In genomic region chr17:79615926-79616325, GRCh38 we compare ENCODE assay signal across 22 cellular contexts. TPM values are rescaled to one million over a fixed set of nuclear protein-coding genes. Genes with fewer than 3 reads are reported as not detected.
DNase-seq lines count a peak whose midpoint lies in the region; ATAC-seq, FAIRE-seq and TF ChIP-seq lines count a peak whose summit lies in the region.
"Had no signal": no experiment of that assay in that cellular context is flagged by ENCODE, and none has a peak within 500 bp of the region (broad histone marks: within the 10 kb centered on the region; RNA-seq: fewer than 3 reads in every experiment).

No MANE protein-coding gene starts in this region.

- H2BK120ac ChIP-seq in H1 (replicated peaks; ENCODE audit: low read depth, low read length) = no peak overlapping the region

- peaks cover 0 to 7% (median 3%) of the 10 kb centered on the region in 4 experiments; a peak in 5 of 7 replicates for H3K4me1 ChIP-seq in H1 (replicated peaks in 1 of 4; ENCODE audit: control insufficient read depth in 3 of 4, insufficient read depth in 4 of 4, low read length in 3 of 4)
- no peaks in the 10 kb centered on the region for H3K4me1 ChIP-seq in lower lobe of right lung
- H3K4me1 ChIP-seq in aorta (ENCODE audit: control insufficient read depth in 1 of 2, insufficient read depth in 2 of 2, low read length in 2 of 2) = no peaks in the 10 kb centered on the region
- H3K4me1 ChIP-seq: BE2C, HAP-1 had no signal

- no peak overlapping the region for H3K14ac ChIP-seq in H1 (ENCODE audit: insufficient read length)

- no peak overlapping the region for H3K4me2 ChIP-seq in H1 (ENCODE audit: insufficient read depth in 1 of 2, low read depth in 2 of 2, low read length in 2 of 2)
- H3K4me2 ChIP-seq: A549, GM23338 had no signal

- H4K20me1 ChIP-seq in H1 (replicated peaks in 1 of 2; ENCODE audit: control insufficient read depth in 1 of 2, insufficient read depth in 2 of 2, low read length in 2 of 2) = peaks cover 2 to 8% of the 10 kb centered on the region in 2 experiments

- no peak for TF ChIP-seq EP300 in H1 (IDR thresholded peaks at IDR 0.05; ENCODE audit: borderline replicate concordance in 1 of 2, low read depth in 2 of 2, low read length in 2 of 2)

- no peak overlapping the region for H3K23ac ChIP-seq in H1 (ENCODE audit: insufficient read length)

- ATAC-seq in natural killer cell treated with Interleukin-12 subunit alpha and Interleukin-12 subunit beta and Interleukin-15 and Interleukin-18, amount 100 ng/mL, for 72 hours = no peak
- ATAC-seq in natural killer cell (no peak), lower lobe of right lung (no peak), aorta (ENCODE audit: low FRiP score) (no peak)
- ATAC-seq: A549; CD8-positive, alpha-beta T cell; GM23338 had no signal

- H4K8ac ChIP-seq in H1 (ENCODE audit: extremely low read depth, insufficient read depth, low read length) = no peak overlapping the region

- WGBS in H1 (ENCODE audit: extremely low coverage in 1 of 2, insufficient coverage in 1 of 2, insufficient read length in 1 of 2, insufficient replicate concordance in 2 of 2, low coverage in 1 of 2, low lambda C conversion rate in 2 of 2, missing lambda C conversion rate in 1 of 2), 2 experiments = 86% methylated on average over 9 of the region's 12 CpGs; no CpG with 5 or more reads in 1 of the 2 experiments
- WGBS in aorta, 2 donors = 81 to 82% methylated on average over 12 of the region's 12 CpGs

- no peak overlapping the region for H2BK20ac ChIP-seq in H1 (ENCODE audit: low read length)

- intact Hi-C loops in natural killer cell (cut with micrococcal nuclease) (no loop called here), lower lobe of right lung (cut with DNase I) (no loop called here), aorta (cut with DNase I) (no loop called here)

- CTCF ChIA-PET in H1 (lab: Charles Lee; ENCODE audit: partially characterized antibody) = interaction anchor here (0.7 to 5.5 kb wide), 5 partner anchors 9 to 107 kb away, joined by 3 to 28 read pairs (median 3); no protein-coding TSS in a partner anchor

- H3K27me3 Mint-ChIP-seq in natural killer cell treated with Interleukin-12 subunit alpha and Interleukin-12 subunit beta and Interleukin-15 and Interleukin-18, amount 100 ng/mL, for 72 hours = peaks cover 31 to 47% of the 10 kb centered on the region in 2 donors
- H3K27me3 Mint-ChIP-seq in natural killer cell (ENCODE audit: low read depth in 2 of 2) = peaks cover 35 to 47% of the 10 kb centered on the region in 2 donors

- H3K36me3 Mint-ChIP-seq in natural killer cell treated with Interleukin-12 subunit alpha and Interleukin-12 subunit beta and Interleukin-15 and Interleukin-18, amount 100 ng/mL, for 72 hours = no peaks in the 10 kb centered on the region
- H3K36me3 Mint-ChIP-seq in natural killer cell = no peaks in the 10 kb centered on the region
- H3K36me3 Mint-ChIP-seq: CD8-positive, alpha-beta T cell had no signal

- H3K79me1 ChIP-seq in H1 (ENCODE audit: low read depth, low read length) = no peaks in the 10 kb centered on the region

- H3K27ac Mint-ChIP-seq in natural killer cell treated with Interleukin-12 subunit alpha and Interleukin-12 subunit beta and Interleukin-15 and Interleukin-18, amount 100 ng/mL, for 72 hours = no peak overlapping the region
- no peak overlapping the region for H3K27ac Mint-ChIP-seq in natural killer cell
- H3K27ac Mint-ChIP-seq: CD8-positive, alpha-beta T cell; GM23338 had no signal

- H4K91ac ChIP-seq in H1 (replicated peaks; ENCODE audit: insufficient read length, low read length) = no peak overlapping the region

- no peak overlapping the region for H3K18ac ChIP-seq in H1 (ENCODE audit: extremely low read depth, low read length)

- no peak overlapping the region for H2AFZ ChIP-seq in H1 (ENCODE audit: low read length)
- H2AFZ ChIP-seq: GM23338 had no signal

- no peak overlapping the region for H2AK5ac ChIP-seq in H1 (ENCODE audit: low read depth, low read length)

- no peak overlapping the region for H4K5ac ChIP-seq in H1 (ENCODE audit: insufficient read length, low read depth, low read length)

- H3K9ac ChIP-seq in H1 (replicated peaks in 1 of 4; ENCODE audit: extremely low read depth in 1 of 4, low read depth in 3 of 4, low read length in 3 of 4) = no peak overlapping the region

- no peak overlapping the region for H3K4me3 Mint-ChIP-seq in natural killer cell treated with Interleukin-12 subunit alpha and Interleukin-12 subunit beta and Interleukin-15 and Interleukin-18, amount 100 ng/mL, for 72 hours
- no peak overlapping the region for H3K4me3 Mint-ChIP-seq in natural killer cell
- H3K4me3 Mint-ChIP-seq: CD8-positive, alpha-beta T cell; GM23338 had no signal

- H3K56ac ChIP-seq in H1 (replicated peaks; ENCODE audit: insufficient read length, low read depth, low read length) = no peak overlapping the region

- no peak overlapping the region for H3K27ac ChIP-seq in H1 (ENCODE audit: low read depth, low read length)
- H3K27ac ChIP-seq in lower lobe of right lung = no peak overlapping the region
- H3K27ac ChIP-seq in aorta (ENCODE audit: low read depth in 1 of 2, low read length in 2 of 2) = no peak overlapping the region
- H3K27ac ChIP-seq: C4-2B had no signal

- H3K4ac ChIP-seq in H1 (replicated peaks; ENCODE audit: insufficient read length, low read depth, low read length) = no peak overlapping the region

- H3K4me1 Mint-ChIP-seq in natural killer cell treated with Interleukin-12 subunit alpha and Interleukin-12 subunit beta and Interleukin-15 and Interleukin-18, amount 100 ng/mL, for 72 hours (ENCODE audit: low read depth in 2 of 2) = no peaks in the 10 kb centered on the region
- H3K4me1 Mint-ChIP-seq in natural killer cell = peaks cover 0 to 8% of the 10 kb centered on the region in 2 donors

- no peak for TF ChIP-seq POLR2A in H1 (IDR thresholded peaks at IDR 0.05; ENCODE audit: control extremely low read depth in 1 of 2, low read depth in 2 of 2, low read length in 2 of 2)

- no peak for FAIRE-seq in H1 (lab: Jason Lieb, UNC)
- FAIRE-seq: A549, D721Med, G401.6, GM12891 had no signal

- no peaks in the 10 kb centered on the region for H3K9me3 Mint-ChIP-seq in natural killer cell treated with Interleukin-12 subunit alpha and Interleukin-12 subunit beta and Interleukin-15 and Interleukin-18, amount 100 ng/mL, for 72 hours
- H3K9me3 Mint-ChIP-seq in natural killer cell = no peaks in the 10 kb centered on the region
- H3K9me3 Mint-ChIP-seq: CD8-positive, alpha-beta T cell had no signal

- no peaks in the 10 kb centered on the region for H3K79me2 ChIP-seq in H1 (ENCODE audit: control insufficient read depth in 1 of 2, insufficient read depth in 2 of 2, low read length in 2 of 2)

- H3K36me3 ChIP-seq in H1 (ENCODE audit: control insufficient read depth in 2 of 4, insufficient read depth in 4 of 4, low read length in 3 of 4) = peaks cover 0 to 3% (median 0%) of the 10 kb centered on the region in 4 experiments; a peak in 1 of 8 replicates
- no peaks in the 10 kb centered on the region for H3K36me3 ChIP-seq in lower lobe of right lung
- H3K36me3 ChIP-seq in aorta (ENCODE audit: control insufficient read depth in 1 of 2, insufficient read depth in 2 of 2, low read length in 1 of 2) = no peaks in the 10 kb centered on the region
- H3K36me3 ChIP-seq: BE2C, HAP-1 had no signal

- TF ChIP-seq CTCF in natural killer cell (IDR thresholded peaks at IDR 0.05) (no peak), H1 (IDR thresholded peaks at IDR 0.05; ENCODE audit: control extremely low read depth in 1 of 3, insufficient read depth in 1 of 3, low read depth in 1 of 3, low read length in 3 of 3) (no peak), lower lobe of right lung (IDR thresholded peaks at IDR 0.05) (no peak)

- peaks cover 3% of the 10 kb centered on the region; the same call in 1 of the 2 replicates for H3K23me2 ChIP-seq in H1 (ENCODE audit: low read depth, low read length)

- POLR2A ChIA-PET in H1 (lab: Charles Lee; ENCODE audit: partially characterized antibody) = no interaction called here

- H2BK12ac ChIP-seq in H1 (ENCODE audit: low read depth, low read length) = 0 out of 2 replicates have a peak overlapping the region, but pooled peaks have one; percentile 5

- H3K27me3 ChIP-seq in H1 (replicated peaks in 1 of 4; ENCODE audit: control insufficient read depth in 3 of 4, extremely low read depth in 1 of 4, insufficient read depth in 3 of 4, low read length in 3 of 4) = peaks cover 15 to 19% (median 18%) of the 10 kb centered on the region in 4 experiments
- peaks cover 49% of the 10 kb centered on the region for H3K27me3 ChIP-seq in lower lobe of right lung (ENCODE audit: low read depth)
- H3K27me3 ChIP-seq in aorta (ENCODE audit: control insufficient read depth in 1 of 2, insufficient read depth in 2 of 2, low read length in 1 of 2) = no peaks in the 10 kb centered on the region

- H2BK5ac ChIP-seq in H1 (ENCODE audit: low read depth, low read length) = no peak overlapping the region

- H3K4me3 ChIP-seq in H1 (ENCODE audit: extremely low read depth in 1 of 4, insufficient read depth in 2 of 4, low read depth in 3 of 4, low read length in 4 of 4) (no peak overlapping the region), lower lobe of right lung (no peak overlapping the region), aorta (ENCODE audit: low read length in 2 of 2) (no peak overlapping the region)
- H3K4me3 ChIP-seq: A549, GM23338, HAP-1 had no signal

- H3K9me3 ChIP-seq in H1 (ENCODE audit: insufficient read depth in 2 of 2, low read depth in 1 of 2, low read length in 1 of 2) = peaks cover 3% of the 10 kb centered on the region in 2 experiments; a peak in 2 of 4 replicates
- no peaks in the 10 kb centered on the region for H3K9me3 ChIP-seq in lower lobe of right lung
- H3K9me3 ChIP-seq in aorta (ENCODE audit: control insufficient read depth, low read length) = no peaks in the 10 kb centered on the region
- H3K9me3 ChIP-seq: A549, BE2C, HAP-1 had no signal

- peak; percentile 28 for DNase-seq in natural killer cell treated with Interleukin-12 subunit alpha and Interleukin-12 subunit beta and Interleukin-15 and Interleukin-18, amount 100 ng/mL, for 72 hours (ENCODE audit: low spot score)
- DNase-seq in natural killer cell = no peak
- DNase-seq in H1 (ENCODE audit: low read depth in 1 of 2, low spot score in 2 of 2) = no peak
- DNase-seq in lower lobe of right lung = peak; percentile 36
- DNase-seq in aorta = peak; percentile 26 to 35
- no peak for DNase-seq in activated naive CD4-positive, alpha-beta T cell treated with anti-CD3 and anti-CD28 coated beads, Interleukin-2, amount 50 U/mL, for 16 hours
- DNase-seq in iPS-NIHi7 (ENCODE audit: extremely low spot score) = no peak
- no peak for DNase-seq in NCI-H82 (lab: John Stamatoyannopoulos, UW)
- DNase-seq: CD8-positive, alpha-beta T cell; COR-L47; DMS153; DMS79 treated with DMSO at 0.1 percent for 48 hours; EL had no signal

- no peak for TF ChIP-seq RAD21 in H1 (IDR thresholded peaks at IDR 0.05 in 1 of 2, conservative IDR thresholded peaks at IDR 0.05 in 1 of 2; ENCODE audit: low read depth in 2 of 2, low read length in 2 of 2)

- H2BK15ac ChIP-seq in H1 (ENCODE audit: low read length) = no peak overlapping the region

RNA-seq across cellular contexts. Expression of gene RBFOX3, which starts 5.1 kb away (rescaled TPM):
- not detected for total RNA-seq in natural killer cell treated with Interleukin-12 subunit alpha and Interleukin-12 subunit beta and Interleukin-15 and Interleukin-18, amount 100 ng/mL, for 72 hours
- total RNA-seq in natural killer cell (10 to 100 TPM in 1 of 3 donors, 1 to 10 TPM in 2; 3.0 to 17.2 (median 4.9) TPM), lower lobe of right lung (not detected), aorta (under 1 TPM in 1 of 2 donors, not detected in 1; 0.55 TPM)
- total RNA-seq in H1 (2021; fragmentation: NEBNext Ultra II Directional; extraction: Animal tissue kit (Norgen Biotek cat#: 25700)) = 19.7 and 26.2 TPM in 2 replicates
- polyA plus RNA-seq in H1 (2011; rRNA removed) (8.0 and 13.9 TPM in 2 replicates), aorta (under 1 TPM; 0.13 TPM)
- polyA plus RNA-seq in H1 (2011; cell fraction: cytosol; rRNA removed) = 10.0 TPM
- polyA plus RNA-seq in H1 (2011; cell fraction: nucleus; rRNA removed) = 20.8 TPM
- 17.5 to 29.6 TPM (median 23.9 TPM) in 4 replicates for polyA plus RNA-seq in H1 (2012, experiment 1 of 2)
- polyA plus RNA-seq in H1 (2012, experiment 2 of 2) = 11.2 TPM
- polyA plus RNA-seq in H1 (2013, experiment 1 of 2) = 33.0 TPM
- 28.2 TPM for polyA plus RNA-seq in H1 (2013, experiment 2 of 2)
- polyA minus RNA-seq in H1 (2011; rRNA and poly(A)+ RNA removed) = 1.9 and 2.5 TPM in 2 replicates
- 6.4 TPM for polyA minus RNA-seq in H1 (2011; cell fraction: cytosol; rRNA and poly(A)+ RNA removed)
- 14.4 TPM for polyA minus RNA-seq in H1 (2011; cell fraction: nucleus; rRNA and poly(A)+ RNA removed)
- total RNA-seq: CD8-positive, alpha-beta T cell had no signal
- polyA plus RNA-seq: AG04450 had no signal

Comparison
In these comparisons a context has a peak if more than half of its experiments do, and no peak if none do; other contexts are left out.
1. DNase-seq: peak in natural killer cell treated with Interleukin-12 subunit alpha and Interleukin-12 subunit beta and Interleukin-15 and Interleukin-18, amount 100 ng/mL, for 72 hours (single experiment), lower lobe of right lung (single experiment) and aorta (2 of 2); none in natural killer cell (single experiment), H1 (0 of 2), activated naive CD4-positive, alpha-beta T cell treated with anti-CD3 and anti-CD28 coated beads, Interleukin-2, amount 50 U/mL, for 16 hours (single experiment), iPS-NIHi7 (single experiment) and NCI-H82 (single experiment).